ENCODE assay signal across 12 cellular contexts in genomic region chr3:195614672-195615504, GRCh38. TPM values are rescaled to one million over a fixed set of nuclear protein-coding genes. Genes with fewer than 3 reads are reported as not detected.
DNase-seq lines count a peak whose midpoint lies in the region; ATAC-seq, FAIRE-seq and TF ChIP-seq lines count a peak whose summit lies in the region.
"Not testable (repeated sequence)": the region's sequence is repeated elsewhere in the genome, so short reads cannot be mapped to it uniquely, and the experiment has no call there.
"Had no signal": no experiment of that assay in that cellular context is flagged by ENCODE, and none has a peak within 500 bp of the region (broad histone marks: within the 10 kb centered on the region; RNA-seq: fewer than 3 reads in every experiment).

No MANE protein-coding gene starts in this region.

- not testable (repeated sequence) for H3K9me3 ChIP-seq in kidney (ENCODE audit: control insufficient read depth in 1 of 2, low read length in 2 of 2)

- not testable (repeated sequence) for H3K4me3 ChIP-seq in Jurkat, Clone E6-1 (ENCODE audit: low read length); kidney (ENCODE audit: low read length in 2 of 2)

- DNase-seq in COLO668 (lab: John Stamatoyannopoulos, UW; ENCODE audit: unreplicated experiment), result peak; percentile 13
- DNase-seq in Jurkat, Clone E6-1 (ENCODE audit: low read depth, low spot score), result peak; percentile 7
- DNase-seq in T-cell, result peak in 10 of 34 experiments; percentile 8 to 54 (median 14)
- peak; percentile 31 for DNase-seq in activated T-cell treated with anti-CD3 and anti-CD28 coated beads, Interleukin-2, amount 50 U/mL, for 1 hour
- DNase-seq in central memory CD4-positive, alpha-beta T cell, result peak; percentile 17
- DNase-seq in kidney, result peak; percentile 76
- peak in 1 of 10 donors; percentile 38 for DNase-seq in naive thymus-derived CD8-positive, alpha-beta T cell
- not testable (repeated sequence) for DNase-seq in stimulated activated naive CD8-positive, alpha-beta T cell treated with anti-CD3 and anti-CD28 coated beads, Interleukin-15, Interleukin-2, amounts not matched to agents 100 U/mL and 50 U/mL, for 24 hours

- H3K27me3 Mint-ChIP-seq in T-cell; naive thymus-derived CD8-positive, alpha-beta T cell: not testable (repeated sequence)

- H3K27ac ChIP-seq in kidney (ENCODE audit: low read depth in 2 of 2, low read length in 2 of 2), result not testable (repeated sequence)

- H3K36me3 ChIP-seq in kidney (ENCODE audit: control insufficient read depth in 1 of 2, insufficient read depth in 2 of 2, low read length in 2 of 2), result not testable (repeated sequence)

- intact Hi-C loops in kidney (cut with DNase I), result not testable (repeated sequence)

- H3K4me3 Mint-ChIP-seq in T-cell, result peak overlapping the region in 1 of 3 donors; percentile 25
- H3K4me3 Mint-ChIP-seq in naive thymus-derived CD8-positive, alpha-beta T cell, result peak overlapping the region in 9 of 10 donors; percentile 25 to 72 (median 46)

- not testable (repeated sequence) for FAIRE-seq in kidney (lab: Jason Lieb, UNC)

- H3K9ac ChIP-seq in kidney (ENCODE audit: low read length in 2 of 2), result not testable (repeated sequence)

- H3K4me1 Mint-ChIP-seq in T-cell, result peaks cover 19 to 30% (median 29%) of the 10 kb centered on the region in 3 donors
- H3K4me1 Mint-ChIP-seq in naive thymus-derived CD8-positive, alpha-beta T cell, result peaks cover 19 to 43% (median 31%) of the 10 kb centered on the region in 4 donors

- not testable (repeated sequence) for H3K4me1 ChIP-seq in kidney (ENCODE audit: control insufficient read depth in 1 of 2, insufficient read depth in 1 of 2, low read depth in 1 of 2, low read length in 2 of 2)

- not testable (repeated sequence) for H3K36me3 Mint-ChIP-seq in T-cell; naive thymus-derived CD8-positive, alpha-beta T cell

- TF ChIP-seq CTCF in kidney (IDR thresholded peaks at IDR 0.05; ENCODE audit: borderline replicate concordance, extremely low read depth, insufficient read depth), result not testable (repeated sequence)

- POLR2A ChIA-PET in T-cell (lab: Charles Lee), result not testable (repeated sequence)
- POLR2A ChIA-PET in naive thymus-derived CD8-positive, alpha-beta T cell (lab: Charles Lee), result interaction anchor here (0.7 to 1.7 kb wide), 3 partner anchors 11 to 72 kb away, joined by 3 to 5 read pairs (median 3); partner anchors contain the start of gene PPP1R2

- peak in 3 of 4 experiments; percentile 48 to 92 (median 84) for ATAC-seq in T-cell (replicated peaks in 1 of 4)
- ATAC-seq in naive thymus-derived CD8-positive, alpha-beta T cell, result peak; percentile 52 to 82
- ATAC-seq in stimulated activated naive CD8-positive, alpha-beta T cell treated with anti-CD3 and anti-CD28 coated beads, Interleukin-15, Interleukin-2, amounts not matched to agents 100 U/mL and 50 U/mL, for 24 hours, result peak; percentile 25

- CTCF ChIA-PET in T-cell (lab: Charles Lee), result not testable (repeated sequence)

- peak overlapping the region in 1 of 2 donors; percentile 55 for H3K27ac Mint-ChIP-seq in T-cell
- H3K27ac Mint-ChIP-seq in naive thymus-derived CD8-positive, alpha-beta T cell, result peak overlapping the region; percentile 36 to 92 (median 82)

- not testable (repeated sequence) for H3K9me3 Mint-ChIP-seq in T-cell; naive thymus-derived CD8-positive, alpha-beta T cell

RNA-seq across cellular contexts. Expression of gene APOD, which starts 31.1 kb away (rescaled TPM):
- not detected for polyA plus RNA-seq in Jurkat, Clone E6-1 (2012; ENCODE audit: insufficient read depth, insufficient read length)
- total RNA-seq in T-cell, result under 1 TPM in 1 of 5 donors, not detected in 4; 0.55 TPM
- 24.4 TPM for total RNA-seq in kidney
- 12.9 TPM for polyA plus RNA-seq in kidney (ENCODE audit: insufficient read depth, low read depth, low replicate concordance)
- not detected for total RNA-seq in naive thymus-derived CD8-positive, alpha-beta T cell
- polyA plus RNA-seq in naive thymus-derived CD8-positive, alpha-beta T cell, result not detected
- total RNA-seq: A673; cardiac muscle cell; HT1080; T-helper 2 cell treated with Interferon-gamma antibody and Interleukin-4, amounts not matched to agents 100 ng/mL and 5 ng/mL, for 36 hours had no signal

Comparison
In these comparisons a context has a peak if more than half of its experiments do, and no peak if none do; other contexts are left out.
1. ATAC-seq: peak in every context shown above with its lines; median percentile 84 in T-cell; 67 in naive thymus-derived CD8-positive, alpha-beta T cell; 25 in stimulated activated naive CD8-positive, alpha-beta T cell treated with anti-CD3 and anti-CD28 coated beads, Interleukin-15, Interleukin-2, amounts not matched to agents 100 U/mL and 50 U/mL, for 24 hours.
2. RNA of gene APOD, which starts 31.1 kb away (total RNA-seq): 24.4 TPM in kidney (single experiment); 0.55 TPM in T-cell and not detected in naive thymus-derived CD8-positive, alpha-beta T cell; every median in the first group is over 10 times any median in the second.